1 cellular context compared by ENCODE assay signal in genomic region chr22:43277987-43278601, GRCh38.
TF ChIP-seq lines count a peak whose summit lies in the region.

No MANE protein-coding gene starts in this region.

TF ChIP-seq in H1, 55 proteins besides CTCF, POLR2A, EP300 and RAD21:
- no peak for TF ChIP-seq CBX8 (IDR thresholded peaks at IDR 0.05; ENCODE audit: borderline replicate concordance, low read depth, low read length)
- TF ChIP-seq RBBP5 (IDR thresholded peaks at IDR 0.05; ENCODE audit: borderline replicate concordance, low read depth, low read length), result no peak
- no peak for TF ChIP-seq ATF3 (IDR thresholded peaks at IDR 0.05; ENCODE audit: insufficient read depth, low read depth, low read length)
- TF ChIP-seq SIX5 (IDR thresholded peaks at IDR 0.05; ENCODE audit: low read depth, low read length), result no peak
- no peak for TF ChIP-seq ASH2L (IDR thresholded peaks at IDR 0.05; ENCODE audit: low read length)
- no peak for TF ChIP-seq NANOG (IDR thresholded peaks at IDR 0.05; ENCODE audit: insufficient read depth, low read depth, low read length, poor library complexity, severe bottlenecking)
- no peak for TF ChIP-seq MAFK (IDR thresholded peaks at IDR 0.05; ENCODE audit: low read depth, low read length)
- TF ChIP-seq RNF2 (IDR thresholded peaks at IDR 0.05; ENCODE audit: borderline replicate concordance, low read depth, low read length, missing control alignments, poor library complexity, severe bottlenecking), result no peak
- TF ChIP-seq CHD2 (IDR thresholded peaks at IDR 0.05; ENCODE audit: low read length), result no peak
- no peak for TF ChIP-seq TBP (IDR thresholded peaks at IDR 0.05; ENCODE audit: low read depth, low read length)
TF ChIP-seq in H1: peak in this region for 0.
